Comparison of ENCODE assay signal across 30 cellular contexts in genomic region chrX:88621278-88621677, GRCh38.
"Had no signal": no experiment of that assay in that cellular context is flagged by ENCODE, and none has a peak within 500 bp of the region (broad histone marks: within the 10 kb centered on the region; RNA-seq: fewer than 3 reads in every experiment).

No MANE protein-coding gene starts in this region.

- H3K27me3 ChIP-seq: ascending aorta, body of pancreas, brain microvascular endothelial cell, breast epithelium, colonic mucosa had no signal

- DNase-seq: activated B cell treated with CpG ODN at 0.5 μM for 24 hours; activated CD4-positive, alpha-beta memory T cell treated with anti-CD3 and anti-CD28 coated beads, Interleukin-2, amount 10 ng/mL, durations not matched to agents 7 days and 5 days; activated CD4-positive, alpha-beta T cell treated with anti-CD3 and anti-CD28 coated beads for 48 hours; activated CD4-positive, alpha-beta T cell treated with anti-CD3 and anti-CD28 coated beads, Interleukin-2, amount 10 ng/mL, durations not matched to agents 7 days and 5 days; activated CD4-positive, alpha-beta T cell treated with anti-CD3 and anti-CD28 coated beads, Interleukin-2, amount 50 U/mL, for 48 hours; activated CD4-positive, CD25-positive, alpha-beta regulatory T cell treated with anti-CD3 and anti-CD28 coated beads, Interleukin-2, amount 50 U/mL, for 72 hours; activated CD8-positive, alpha-beta memory T cell treated with anti-CD3 and anti-CD28 coated beads for 24 hours; activated CD8-positive, alpha-beta memory T cell treated with anti-CD3 and anti-CD28 coated beads, Interleukin-2, amount 10 ng/mL, durations not matched to agents 7 days and 5 days; activated CD8-positive, alpha-beta memory T cell treated with anti-CD3 and anti-CD28 coated beads, Interleukin-2, amount 50 U/mL, for 48 hours; activated CD8-positive, alpha-beta T cell treated with anti-CD3 and anti-CD28 coated beads, Interleukin-2, amount 10 ng/mL, durations not matched to agents 7 days and 5 days; activated effector memory CD4-positive, alpha-beta T cell treated with Interleukin-2 at 50 U/mL for 16 hours; activated gamma-delta T cell; activated naive CD4-positive, alpha-beta T cell treated with anti-CD3 and anti-CD28 coated beads, Interleukin-2, amount 10 ng/mL, durations not matched to agents 7 days and 5 days; activated naive CD4-positive, alpha-beta T cell treated with Interleukin-2 at 50 U/mL for 16 hours; activated naive CD8-positive, alpha-beta T cell treated with anti-CD3 and anti-CD28 coated beads, Interleukin-2, amount 10 ng/mL, durations not matched to agents 7 days and 5 days; activated naive CD8-positive, alpha-beta T cell treated with anti-CD3 and anti-CD28 coated beads, Interleukin-2, amount 50 U/mL, for 24 hours; activated T-cell treated with anti-CD3 and anti-CD28 coated beads, Interleukin-2, amount 50 U/mL, for 24 hours; activated T-cell treated with anti-CD3 and anti-CD28 coated beads, Interleukin-2, amount 50 U/mL, for 48 hours; amygdala; anterior cingulate cortex; body of pancreas; brain microvascular endothelial cell; cerebellar nuclear complex; colonic mucosa; T-helper 2 cell; T-helper 9 cell had no signal

- ATAC-seq: activated CD8-positive, alpha-beta memory T cell treated with anti-CD3 and anti-CD28 coated beads, Interleukin-2, amount 10 ng/mL, durations not matched to agents 7 days and 5 days; activated CD8-positive, alpha-beta T cell treated with anti-CD3 and anti-CD28 coated beads, Interleukin-2, amount 10 ng/mL, durations not matched to agents 7 days and 5 days; activated naive CD8-positive, alpha-beta T cell treated with anti-CD3 and anti-CD28 coated beads, Interleukin-2, amount 50 U/mL, for 24 hours; body of pancreas had no signal

- H3K4me3 ChIP-seq: ascending aorta, body of pancreas, breast epithelium, colonic mucosa had no signal

- H3K9me3 ChIP-seq: ascending aorta, body of pancreas, colonic mucosa had no signal

- H3K36me3 ChIP-seq: ascending aorta, brain microvascular endothelial cell, breast epithelium, colonic mucosa had no signal

- H3K4me1 ChIP-seq: ascending aorta, body of pancreas, breast epithelium, colonic mucosa had no signal

- H3K27ac ChIP-seq: ascending aorta, body of pancreas, brain microvascular endothelial cell, breast epithelium, colonic mucosa, VCaP had no signal

- FAIRE-seq: TTC549 had no signal
